Comparison of ENCODE assay signal across 8 cellular contexts in genomic region chr5:149960272-149961185, GRCh38. TPM values are rescaled to one million over a fixed set of nuclear protein-coding genes. Genes with fewer than 3 reads are reported as not detected.
DNase-seq lines count a peak whose midpoint lies in the region; ATAC-seq lines count a peak whose summit lies in the region.

Gene SLC26A2 (plus strand): TSS chr5:149960758. CDS start chr5:149977653, 16,895 bp downstream.

- H3K36me3 Mint-ChIP-seq in CD8-positive, alpha-beta memory T cell: peaks cover 0 to 14% (median 5%) of the 10 kb centered on the region in 3 donors

- no peaks in the 10 kb centered on the region for H3K9me3 ChIP-seq in CD8-positive, alpha-beta memory T cell (ENCODE audit: low read length)
- H3K9me3 ChIP-seq in effector memory CD4-positive, alpha-beta T cell (ENCODE audit: control insufficient read depth, low read length): no peaks in the 10 kb centered on the region

- CTCF ChIA-PET in CD8-positive, alpha-beta memory T cell (lab: Charles Lee): interaction anchor here (0.6 to 3.0 kb wide), 8 partner anchors 8 to 127 kb away, joined by 3 to 10 read pairs (median 4); no protein-coding TSS in a partner anchor

- peak; percentile 99 for ATAC-seq in GM19467 (IDR thresholded peaks at IDR 0.05; ENCODE audit: unreplicated experiment)

- peak within 1 kb of the TSS; percentile 82 for H3K4me3 ChIP-seq in CD8-positive, alpha-beta memory T cell (ENCODE audit: low read length)
- H3K4me3 ChIP-seq in effector memory CD4-positive, alpha-beta T cell (ENCODE audit: insufficient read depth, low read depth, low read length, poor library complexity, severe bottlenecking): peak within 1 kb of the TSS; percentile 89

- no peaks in the 10 kb centered on the region for H3K27me3 ChIP-seq in CD8-positive, alpha-beta memory T cell (ENCODE audit: insufficient read depth, low read length, poor library complexity, severe bottlenecking)
- H3K27me3 ChIP-seq in effector memory CD4-positive, alpha-beta T cell (replicated peaks; ENCODE audit: control insufficient read depth, insufficient read depth, low read length, poor library complexity, severe bottlenecking): no peaks in the 10 kb centered on the region

- H3K36me3 ChIP-seq in CD8-positive, alpha-beta memory T cell (ENCODE audit: insufficient read depth, low read length): no peaks in the 10 kb centered on the region
- H3K36me3 ChIP-seq in effector memory CD4-positive, alpha-beta T cell (ENCODE audit: control insufficient read depth, insufficient read depth, low read length): no peaks in the 10 kb centered on the region

- peak within 1 kb of the TSS; percentile 83 for H3K27ac ChIP-seq in CD8-positive, alpha-beta memory T cell (ENCODE audit: low read depth, low read length)
- H3K27ac ChIP-seq in effector memory CD4-positive, alpha-beta T cell (ENCODE audit: insufficient read depth, low read length, poor library complexity, severe bottlenecking): peak within 1 kb of the TSS; percentile 68

- H3K4me1 ChIP-seq in CD8-positive, alpha-beta memory T cell (ENCODE audit: insufficient read depth, low read length): peaks cover 18% of the 10 kb centered on the region
- peaks cover 13% of the 10 kb centered on the region for H3K4me1 ChIP-seq in effector memory CD4-positive, alpha-beta T cell (ENCODE audit: control insufficient read depth, insufficient read depth, low read length, poor library complexity, severe bottlenecking)

- peak; percentile 90 to 95 (median 91) for DNase-seq in CD8-positive, alpha-beta memory T cell
- DNase-seq in HS-27A (ENCODE audit: low read depth): peak; percentile 70
- DNase-seq in NK-92 (lab: John Stamatoyannopoulos, UW; ENCODE audit: unreplicated experiment): peak; percentile 38
- DNase-seq in activated CD8-positive, alpha-beta memory T cell treated with anti-CD3 and anti-CD28 coated beads for 24 hours: peak; percentile 94
- peak; percentile 85 to 93 (median 90) for DNase-seq in effector memory CD4-positive, alpha-beta T cell
- DNase-seq in medulla oblongata (ENCODE audit: extremely low spot score): peak; percentile 99
- peak; percentile 89 for DNase-seq in stimulated activated CD8-positive, alpha-beta memory T cell treated with anti-CD3 and anti-CD28 coated beads, Interleukin-12 subunit alpha, Interleukin-12 subunit beta, amount 100 ng/mL, for 1 hour (ENCODE audit: low read depth)

- peak within 1 kb of the TSS; percentile 91 to 98 (median 96) for H3K4me3 Mint-ChIP-seq in CD8-positive, alpha-beta memory T cell

- H3K4me1 Mint-ChIP-seq in CD8-positive, alpha-beta memory T cell: peaks cover 28 to 42% (median 41%) of the 10 kb centered on the region in 3 donors

- no peaks in the 10 kb centered on the region for H3K9me3 Mint-ChIP-seq in CD8-positive, alpha-beta memory T cell

- POLR2A ChIA-PET in CD8-positive, alpha-beta memory T cell (lab: Charles Lee): interaction anchor here (0.6 to 1.3 kb wide), 6 partner anchors 10 to 1292 kb away, joined by 3 to 6 read pairs (median 4); partner anchors contain the start of genes HMGXB3 and TIGD6

- H3K27ac Mint-ChIP-seq in CD8-positive, alpha-beta memory T cell: peak within 1 kb of the TSS; percentile 86 to 99 (median 96)

- no peaks in the 10 kb centered on the region for H3K27me3 Mint-ChIP-seq in CD8-positive, alpha-beta memory T cell

RNA-seq across cellular contexts. Expression of gene SLC26A2, which starts in this region (rescaled TPM):
- 10 to 100 TPM in 1 of 2 experiments, 1 to 10 TPM in 1; 9.7 to 10.2 TPM for total RNA-seq in CD8-positive, alpha-beta memory T cell
- 4.6 TPM for polyA plus RNA-seq in CD8-positive, alpha-beta memory T cell

Comparison
In these comparisons a context has a peak if more than half of its experiments do, and no peak if none do; other contexts are left out.
1. Peak in every context shown above with its lines: DNase-seq, ATAC-seq, H3K4me3 ChIP-seq and H3K27ac ChIP-seq.
2. DNase-seq: peak in every context shown above with its lines; median percentile 99 in medulla oblongata; 94 in activated CD8-positive, alpha-beta memory T cell treated with anti-CD3 and anti-CD28 coated beads for 24 hours; 91 in CD8-positive, alpha-beta memory T cell; 90 in effector memory CD4-positive, alpha-beta T cell; 89 in stimulated activated CD8-positive, alpha-beta memory T cell treated with anti-CD3 and anti-CD28 coated beads, Interleukin-12 subunit alpha, Interleukin-12 subunit beta, amount 100 ng/mL, for 1 hour; 70 in HS-27A; 38 in NK-92.